1 cellular context compared by ENCODE assay signal in the genomic region with DNA sequence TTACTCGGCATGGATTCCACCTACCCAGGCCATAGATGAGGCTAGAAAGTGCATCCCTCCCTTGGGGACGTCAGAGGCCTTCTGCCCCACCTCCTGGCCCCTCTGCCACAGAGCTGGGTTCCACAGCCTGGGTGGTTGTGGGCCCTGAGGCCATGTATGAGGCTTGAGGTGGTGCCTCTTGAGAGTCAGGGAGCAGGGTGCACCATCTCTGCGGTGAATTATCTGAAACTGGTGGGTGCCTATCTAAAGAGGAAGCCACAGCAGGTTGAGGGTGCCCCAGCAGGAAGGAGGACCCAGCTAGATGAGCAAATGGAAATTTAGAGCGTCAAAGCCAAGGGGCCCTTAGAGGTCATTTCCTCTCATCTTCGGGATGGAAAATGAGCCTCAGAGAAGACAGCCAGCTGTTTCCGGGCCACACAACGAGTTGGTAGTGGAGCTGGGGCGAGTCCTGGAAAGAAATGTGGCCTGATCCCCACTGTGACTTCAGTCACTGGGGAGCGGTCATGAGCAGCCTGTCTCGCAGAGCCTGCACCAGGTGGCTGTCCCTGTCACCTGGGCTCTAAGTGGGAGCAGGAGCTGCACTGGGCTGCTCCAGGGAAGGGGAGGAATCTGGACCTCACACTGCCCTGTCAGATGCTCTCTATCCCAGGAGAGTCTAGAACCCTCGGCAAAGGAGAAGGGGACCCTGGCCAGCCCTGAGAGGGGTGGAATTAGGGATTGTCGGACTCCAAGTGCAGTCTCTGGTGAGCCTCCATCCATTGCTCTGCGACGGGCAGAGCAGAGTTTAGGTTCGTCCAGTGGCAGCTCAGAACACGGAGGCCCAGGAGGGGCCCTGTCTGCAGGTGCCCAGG.
TF ChIP-seq lines count a peak whose summit lies in the region.

No MANE protein-coding gene starts in this region.

TF ChIP-seq in GM12878, 131 proteins besides CTCF, POLR2A, EP300 and RAD21 (continued from another document and continues in another):
- TF ChIP-seq, protein P1, sequence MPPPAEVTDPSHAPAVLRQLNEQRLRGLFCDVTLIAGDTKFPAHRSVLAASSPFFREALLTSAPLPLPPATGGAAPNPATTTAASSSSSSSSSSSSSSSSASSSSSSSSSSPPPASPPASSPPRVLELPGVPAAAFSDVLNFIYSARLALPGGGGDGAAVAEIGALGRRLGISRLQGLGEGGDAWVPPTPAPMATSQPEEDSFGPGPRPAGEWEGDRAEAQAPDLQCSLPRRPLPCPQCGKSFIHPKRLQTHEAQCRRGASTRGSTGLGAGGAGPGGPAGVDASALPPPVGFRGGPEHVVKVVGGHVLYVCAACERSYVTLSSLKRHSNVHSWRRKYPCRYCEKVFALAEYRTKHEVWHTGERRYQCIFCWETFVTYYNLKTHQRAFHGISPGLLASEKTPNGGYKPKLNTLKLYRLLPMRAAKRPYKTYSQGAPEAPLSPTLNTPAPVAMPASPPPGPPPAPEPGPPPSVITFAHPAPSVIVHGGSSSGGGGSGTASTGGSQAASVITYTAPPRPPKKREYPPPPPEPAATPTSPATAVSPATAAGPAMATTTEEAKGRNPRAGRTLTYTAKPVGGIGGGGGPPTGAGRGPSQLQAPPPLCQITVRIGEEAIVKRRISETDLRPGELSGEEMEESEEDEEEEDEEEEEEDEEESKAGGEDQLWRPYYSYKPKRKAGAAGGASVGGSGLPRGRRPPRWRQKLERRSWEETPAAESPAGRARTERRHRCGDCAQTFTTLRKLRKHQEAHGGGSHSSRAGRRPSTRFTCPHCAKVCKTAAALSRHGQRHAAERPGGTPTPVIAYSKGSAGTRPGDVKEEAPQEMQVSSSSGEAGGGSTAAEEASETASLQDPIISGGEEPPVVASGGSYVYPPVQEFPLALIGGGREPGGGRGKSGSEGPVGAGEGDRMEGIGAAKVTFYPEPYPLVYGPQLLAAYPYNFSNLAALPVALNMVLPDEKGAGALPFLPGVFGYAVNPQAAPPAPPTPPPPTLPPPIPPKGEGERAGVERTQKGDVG (CRISPR knock-in tag; IDR thresholded peaks at IDR 0.05): no peak
- TF ChIP-seq YBX1 (IDR thresholded peaks at IDR 0.05) (no peak), RAD51 (IDR thresholded peaks at IDR 0.05) (peak; percentile 49), HDAC6 (IDR thresholded peaks at IDR 0.05; ENCODE audit: unreplicated experiment) (no peak), CBX3 (IDR thresholded peaks at IDR 0.05; ENCODE audit: borderline replicate concordance, low read depth) (no peak), SMC3 (IDR thresholded peaks at IDR 0.05; ENCODE audit: borderline replicate concordance, low read length) (no peak), NR2C2 (IDR thresholded peaks at IDR 0.05; ENCODE audit: borderline replicate concordance, control insufficient read depth, insufficient read length, low read depth) (no peak), ZBED1 (IDR thresholded peaks at IDR 0.05; ENCODE audit: borderline replicate concordance) (peak; percentile 84; the same call in 1 of the 2 replicates), TCF12 (IDR thresholded peaks at IDR 0.05; ENCODE audit: low read depth, low read length) (peak; percentile 75), BMI1 (IDR thresholded peaks at IDR 0.05; ENCODE audit: borderline replicate concordance) (peak; percentile 7; the same call in 1 of the 2 replicates), JUNB (IDR thresholded peaks at IDR 0.05) (peak; percentile 5; the same call in 1 of the 2 replicates), RCOR1 (conservative IDR thresholded peaks at IDR 0.05; ENCODE audit: low read depth, low read length) (no peak), NRF1 (conservative IDR thresholded peaks at IDR 0.05; ENCODE audit: low read depth, low read length) (no peak), RB1 (IDR thresholded peaks at IDR 0.05; ENCODE audit: borderline replicate concordance) (no peak), CHD4 (IDR thresholded peaks at IDR 0.05) (no peak), ATF7 (IDR thresholded peaks at IDR 0.05; ENCODE audit: low read depth) (peak; percentile 95), FOS (IDR thresholded peaks at IDR 0.05; ENCODE audit: borderline replicate concordance, extremely low read depth, insufficient read length) (no peak), CHD1 (IDR thresholded peaks at IDR 0.05; ENCODE audit: low read depth, low read length) (no peak), TCF7 (IDR thresholded peaks at IDR 0.05; ENCODE audit: borderline replicate concordance) (no peak), LARP7 (IDR thresholded peaks at IDR 0.05) (no peak), HDAC2 (IDR thresholded peaks at IDR 0.05) (no peak), STAT1 (conservative IDR thresholded peaks at IDR 0.05) (0 out of 2 replicates have a peak, but pooled peaks have one; percentile 67), POLR2AphosphoS2 (IDR thresholded peaks at IDR 0.05; ENCODE audit: low read depth, low read length) (no peak), POU2F2 (IDR thresholded peaks at IDR 0.05; ENCODE audit: borderline replicate concordance, low read depth, low read length) (no peak; the same call in 2 of the 3 replicates), JUND (IDR thresholded peaks at IDR 0.05; ENCODE audit: low read depth, low read length) (no peak), CEBPB (IDR thresholded peaks at IDR 0.05; ENCODE audit: borderline replicate concordance in 1 of 2, low read depth in 2 of 2, low read length in 2 of 2) (no peak), MYC (IDR thresholded peaks at IDR 0.05; ENCODE audit: insufficient read depth, insufficient read length, insufficient replicate concordance, low read length, severe bottlenecking) (no peak), MYB (IDR thresholded peaks at IDR 0.05; ENCODE audit: borderline replicate concordance, low read depth, low read length) (0 out of 2 replicates have a peak, but pooled peaks have one; percentile 6), ASH2L (IDR thresholded peaks at IDR 0.05; ENCODE audit: borderline replicate concordance, low read depth) (peak; percentile 97; the same call in 1 of the 2 replicates), CBFB (IDR thresholded peaks at IDR 0.05; ENCODE audit: low read depth) (peak; percentile 63), YY1 (IDR thresholded peaks at IDR 0.05; ENCODE audit: low read depth, low read length) (0 out of 2 replicates have a peak, but pooled peaks have one; percentile 52), SPI1 (IDR thresholded peaks at IDR 0.05; ENCODE audit: borderline replicate concordance, insufficient read depth, low read depth, low read length) (peak; percentile 75; the same call in 1 of the 2 replicates), RFX5 (IDR thresholded peaks at IDR 0.05; ENCODE audit: low read depth, low read length) (no peak), SIX5 (IDR thresholded peaks at IDR 0.05; ENCODE audit: low read depth, low read length, severe bottlenecking) (no peak), MTA2 (IDR thresholded peaks at IDR 0.05; ENCODE audit: low read depth) (peak; percentile 83), EGR1 (IDR thresholded peaks at IDR 0.05; ENCODE audit: borderline replicate concordance in 1 of 2, low read depth in 2 of 2, low read length in 2 of 2) (peak in 1 of 2 experiments; percentile 62; a peak in 1 of 3 replicates), TCF3 (IDR thresholded peaks at IDR 0.05; ENCODE audit: borderline replicate concordance, insufficient read depth, low read depth, low read length) (peak; percentile 78), SUPT20H (IDR thresholded peaks at IDR 0.05; ENCODE audit: borderline replicate concordance, control insufficient read depth, low read depth, low read length) (no peak), ZNF24 (IDR thresholded peaks at IDR 0.05) (no peak), GABPA (IDR thresholded peaks at IDR 0.05; ENCODE audit: low read depth) (no peak), IKZF1 (conservative IDR thresholded peaks at IDR 0.05) (peak; percentile 93), MEF2A (IDR thresholded peaks at IDR 0.05; ENCODE audit: insufficient read depth, low read depth, low read length) (no peak), ZNF274 (IDR thresholded peaks at IDR 0.05; ENCODE audit: insufficient read depth, insufficient read length) (no peak), POLR2AphosphoS5 (IDR thresholded peaks at IDR 0.05; ENCODE audit: low read length) (0 out of 2 replicates have a peak, but pooled peaks have one; percentile 21), HCFC1 (IDR thresholded peaks at IDR 0.05; ENCODE audit: low read length) (no peak)
- TF ChIP-seq, protein P2, sequence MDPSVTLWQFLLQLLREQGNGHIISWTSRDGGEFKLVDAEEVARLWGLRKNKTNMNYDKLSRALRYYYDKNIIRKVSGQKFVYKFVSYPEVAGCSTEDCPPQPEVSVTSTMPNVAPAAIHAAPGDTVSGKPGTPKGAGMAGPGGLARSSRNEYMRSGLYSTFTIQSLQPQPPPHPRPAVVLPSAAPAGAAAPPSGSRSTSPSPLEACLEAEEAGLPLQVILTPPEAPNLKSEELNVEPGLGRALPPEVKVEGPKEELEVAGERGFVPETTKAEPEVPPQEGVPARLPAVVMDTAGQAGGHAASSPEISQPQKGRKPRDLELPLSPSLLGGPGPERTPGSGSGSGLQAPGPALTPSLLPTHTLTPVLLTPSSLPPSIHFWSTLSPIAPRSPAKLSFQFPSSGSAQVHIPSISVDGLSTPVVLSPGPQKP (IDR thresholded peaks at IDR 0.05; ENCODE audit: low read depth, low read length): no peak; the same call in 1 of the 2 replicates
- TF ChIP-seq, protein P3, sequence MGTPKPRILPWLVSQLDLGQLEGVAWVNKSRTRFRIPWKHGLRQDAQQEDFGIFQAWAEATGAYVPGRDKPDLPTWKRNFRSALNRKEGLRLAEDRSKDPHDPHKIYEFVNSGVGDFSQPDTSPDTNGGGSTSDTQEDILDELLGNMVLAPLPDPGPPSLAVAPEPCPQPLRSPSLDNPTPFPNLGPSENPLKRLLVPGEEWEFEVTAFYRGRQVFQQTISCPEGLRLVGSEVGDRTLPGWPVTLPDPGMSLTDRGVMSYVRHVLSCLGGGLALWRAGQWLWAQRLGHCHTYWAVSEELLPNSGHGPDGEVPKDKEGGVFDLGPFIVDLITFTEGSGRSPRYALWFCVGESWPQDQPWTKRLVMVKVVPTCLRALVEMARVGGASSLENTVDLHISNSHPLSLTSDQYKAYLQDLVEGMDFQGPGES (IDR thresholded peaks at IDR 0.05): no peak
- TF ChIP-seq, protein P4, sequence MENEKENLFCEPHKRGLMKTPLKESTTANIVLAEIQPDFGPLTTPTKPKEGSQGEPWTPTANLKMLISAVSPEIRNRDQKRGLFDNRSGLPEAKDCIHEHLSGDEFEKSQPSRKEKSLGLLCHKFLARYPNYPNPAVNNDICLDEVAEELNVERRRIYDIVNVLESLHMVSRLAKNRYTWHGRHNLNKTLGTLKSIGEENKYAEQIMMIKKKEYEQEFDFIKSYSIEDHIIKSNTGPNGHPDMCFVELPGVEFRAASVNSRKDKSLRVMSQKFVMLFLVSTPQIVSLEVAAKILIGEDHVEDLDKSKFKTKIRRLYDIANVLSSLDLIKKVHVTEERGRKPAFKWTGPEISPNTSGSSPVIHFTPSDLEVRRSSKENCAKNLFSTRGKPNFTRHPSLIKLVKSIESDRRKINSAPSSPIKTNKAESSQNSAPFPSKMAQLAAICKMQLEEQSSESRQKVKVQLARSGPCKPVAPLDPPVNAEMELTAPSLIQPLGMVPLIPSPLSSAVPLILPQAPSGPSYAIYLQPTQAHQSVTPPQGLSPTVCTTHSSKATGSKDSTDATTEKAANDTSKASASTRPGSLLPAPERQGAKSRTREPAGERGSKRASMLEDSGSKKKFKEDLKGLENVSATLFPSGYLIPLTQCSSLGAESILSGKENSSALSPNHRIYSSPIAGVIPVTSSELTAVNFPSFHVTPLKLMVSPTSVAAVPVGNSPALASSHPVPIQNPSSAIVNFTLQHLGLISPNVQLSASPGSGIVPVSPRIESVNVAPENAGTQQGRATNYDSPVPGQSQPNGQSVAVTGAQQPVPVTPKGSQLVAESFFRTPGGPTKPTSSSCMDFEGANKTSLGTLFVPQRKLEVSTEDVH (IDR thresholded peaks at IDR 0.05; ENCODE audit: low read depth, partially characterized antibody): peak; percentile 51
- TF ChIP-seq, protein P5, sequence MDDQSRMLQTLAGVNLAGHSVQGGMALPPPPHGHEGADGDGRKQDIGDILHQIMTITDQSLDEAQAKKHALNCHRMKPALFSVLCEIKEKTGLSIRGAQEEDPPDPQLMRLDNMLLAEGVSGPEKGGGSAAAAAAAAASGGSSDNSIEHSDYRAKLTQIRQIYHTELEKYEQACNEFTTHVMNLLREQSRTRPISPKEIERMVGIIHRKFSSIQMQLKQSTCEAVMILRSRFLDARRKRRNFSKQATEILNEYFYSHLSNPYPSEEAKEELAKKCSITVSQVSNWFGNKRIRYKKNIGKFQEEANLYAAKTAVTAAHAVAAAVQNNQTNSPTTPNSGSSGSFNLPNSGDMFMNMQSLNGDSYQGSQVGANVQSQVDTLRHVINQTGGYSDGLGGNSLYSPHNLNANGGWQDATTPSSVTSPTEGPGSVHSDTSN (IDR thresholded peaks at IDR 0.05; ENCODE audit: insufficient replicate concordance, low read depth, low read length): peak; percentile 64
- TF ChIP-seq, protein P6, sequence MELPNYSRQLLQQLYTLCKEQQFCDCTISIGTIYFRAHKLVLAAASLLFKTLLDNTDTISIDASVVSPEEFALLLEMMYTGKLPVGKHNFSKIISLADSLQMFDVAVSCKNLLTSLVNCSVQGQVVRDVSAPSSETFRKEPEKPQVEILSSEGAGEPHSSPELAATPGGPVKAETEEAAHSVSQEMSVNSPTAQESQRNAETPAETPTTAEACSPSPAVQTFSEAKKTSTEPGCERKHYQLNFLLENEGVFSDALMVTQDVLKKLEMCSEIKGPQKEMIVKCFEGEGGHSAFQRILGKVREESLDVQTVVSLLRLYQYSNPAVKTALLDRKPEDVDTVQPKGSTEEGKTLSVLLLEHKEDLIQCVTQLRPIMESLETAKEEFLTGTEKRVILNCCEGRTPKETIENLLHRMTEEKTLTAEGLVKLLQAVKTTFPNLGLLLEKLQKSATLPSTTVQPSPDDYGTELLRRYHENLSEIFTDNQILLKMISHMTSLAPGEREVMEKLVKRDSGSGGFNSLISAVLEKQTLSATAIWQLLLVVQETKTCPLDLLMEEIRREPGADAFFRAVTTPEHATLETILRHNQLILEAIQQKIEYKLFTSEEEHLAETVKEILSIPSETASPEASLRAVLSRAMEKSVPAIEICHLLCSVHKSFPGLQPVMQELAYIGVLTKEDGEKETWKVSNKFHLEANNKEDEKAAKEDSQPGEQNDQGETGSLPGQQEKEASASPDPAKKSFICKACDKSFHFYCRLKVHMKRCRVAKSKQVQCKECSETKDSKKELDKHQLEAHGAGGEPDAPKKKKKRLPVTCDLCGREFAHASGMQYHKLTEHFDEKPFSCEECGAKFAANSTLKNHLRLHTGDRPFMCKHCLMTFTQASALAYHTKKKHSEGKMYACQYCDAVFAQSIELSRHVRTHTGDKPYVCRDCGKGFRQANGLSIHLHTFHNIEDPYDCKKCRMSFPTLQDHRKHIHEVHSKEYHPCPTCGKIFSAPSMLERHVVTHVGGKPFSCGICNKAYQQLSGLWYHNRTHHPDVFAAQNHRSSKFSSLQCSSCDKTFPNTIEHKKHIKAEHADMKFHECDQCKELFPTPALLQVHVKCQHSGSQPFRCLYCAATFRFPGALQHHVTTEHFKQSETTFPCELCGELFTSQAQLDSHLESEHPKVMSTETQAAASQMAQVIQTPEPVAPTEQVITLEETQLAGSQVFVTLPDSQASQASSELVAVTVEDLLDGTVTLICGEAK (IDR thresholded peaks at IDR 0.05; ENCODE audit: borderline replicate concordance): peak; percentile 79; the same call in 1 of the 2 replicates
- TF ChIP-seq, protein P7, sequence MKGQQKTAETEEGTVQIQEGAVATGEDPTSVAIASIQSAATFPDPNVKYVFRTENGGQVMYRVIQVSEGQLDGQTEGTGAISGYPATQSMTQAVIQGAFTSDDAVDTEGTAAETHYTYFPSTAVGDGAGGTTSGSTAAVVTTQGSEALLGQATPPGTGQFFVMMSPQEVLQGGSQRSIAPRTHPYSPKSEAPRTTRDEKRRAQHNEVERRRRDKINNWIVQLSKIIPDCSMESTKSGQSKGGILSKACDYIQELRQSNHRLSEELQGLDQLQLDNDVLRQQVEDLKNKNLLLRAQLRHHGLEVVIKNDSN (IDR thresholded peaks at IDR 0.05; ENCODE audit: borderline replicate concordance, extremely low read length, insufficient read depth, low read depth, low read length): no peak
